ENCODE assay signal across 20 cellular contexts in genomic region chr6:160248538-160248937, GRCh38. TPM values are rescaled to one million over a fixed set of nuclear protein-coding genes. Genes with fewer than 3 reads are reported as not detected.
DNase-seq lines count a peak whose midpoint lies in the region; TF ChIP-seq lines count a peak whose summit lies in the region.
"Had no signal": no experiment of that assay in that cellular context is flagged by ENCODE, and none has a peak within 500 bp of the region (broad histone marks: within the 10 kb centered on the region; RNA-seq: fewer than 3 reads in every experiment).

No MANE protein-coding gene starts in this region.

- H3K4me3 ChIP-seq in cardiac fibroblast (replicated peaks in 1 of 2; ENCODE audit: low read depth in 2 of 2, low read length in 2 of 2) (no peak overlapping the region), mesodermal cell (ENCODE audit: extremely low read depth, insufficient read depth, low read length, poor library complexity, severe bottlenecking) (no peak overlapping the region), spleen (no peak overlapping the region)
- H3K4me3 ChIP-seq: HAP-1, SK-N-MC had no signal

- intact Hi-C loops in spleen (cut with DNase I; ENCODE audit: low total_unique reads), result no loop called here

- TF ChIP-seq CTCF in cardiac fibroblast (IDR thresholded peaks at IDR 0.05; ENCODE audit: low read depth, low read length) (no peak), spleen (IDR thresholded peaks at IDR 0.05 in 8 of 11, conservative IDR thresholded peaks at IDR 0.05 in 3 of 11) (no peak)

- H3K4me1 ChIP-seq in mesodermal cell (ENCODE audit: control insufficient read depth, insufficient read depth, low read length, poor library complexity, severe bottlenecking) (peaks cover 14% of the 10 kb centered on the region), spleen (no peaks in the 10 kb centered on the region)
- H3K4me1 ChIP-seq: HAP-1 had no signal

- H3K27me3 ChIP-seq in spleen (replicated peaks in 1 of 7), result peaks cover 0 to 10% (median 0%) of the 10 kb centered on the region in 7 donors

- no CpG with 5 or more reads among the region's 1 CpG for WGBS in mesodermal cell (ENCODE audit: insufficient coverage in 2 of 2), 2 experiments
- 46 to 85% (median 69%) methylated on average over 1 of the region's 1 CpG for WGBS in spleen, 5 donors

- H3K36me3 ChIP-seq in mesodermal cell (ENCODE audit: control insufficient read depth, insufficient read depth, low read length), result no peaks in the 10 kb centered on the region
- H3K36me3 ChIP-seq in spleen, result no peaks in the 10 kb centered on the region
- H3K36me3 ChIP-seq: HAP-1 had no signal

- no peaks in the 10 kb centered on the region for H3K9me3 ChIP-seq in mesodermal cell (ENCODE audit: control insufficient read depth, low read length)
- no peaks in the 10 kb centered on the region for H3K9me3 ChIP-seq in spleen
- H3K9me3 ChIP-seq: HAP-1 had no signal

- H3K27ac ChIP-seq in mesodermal cell (ENCODE audit: low read depth, low read length, severe bottlenecking) (peak overlapping the region; percentile 33), spleen (no peak overlapping the region)
- H3K27ac ChIP-seq: SK-N-MC had no signal

- TF ChIP-seq POLR2A in spleen (IDR thresholded peaks at IDR 0.05), result no peak

- DNase-seq in Daoy (ENCODE audit: low read depth), result peak; percentile 51
- DNase-seq in LHCN-M2 (ENCODE audit: low read depth), result peak; percentile 12
- DNase-seq in cardiac fibroblast (ENCODE audit: low read depth in 2 of 2), result peak; percentile 26 to 53
- DNase-seq in iPS-NIHi7 (ENCODE audit: extremely low spot score), result no peak
- DNase-seq in spleen, result no peak
- DNase-seq in central memory CD4-positive, alpha-beta T cell, result no peak
- DNase-seq in activated CD8-positive, alpha-beta memory T cell treated with anti-CD3 and anti-CD28 coated beads for 24 hours, result no peak
- DNase-seq: activated CD4-positive, alpha-beta T cell treated with anti-CD3 and anti-CD28 coated beads, Interleukin-2, amount 50 U/mL, for 48 hours; AML-193; KG1; NCI-H1105 treated with DMSO at 0.1 percent for 48 hours; NCI-H2227 treated with DMSO at 0.1 percent for 48 hours; stimulated activated CD4-positive, alpha-beta T cell treated with anti-CD3 and anti-CD28 coated beads, Interleukin-4, amount 100 ng/mL, for 4 hours had no signal

RNA-seq across cellular contexts. Expression of gene SLC22A2, which starts 10.1 kb away (rescaled TPM):
- 0.60 and 1.1 TPM in 2 replicates for total RNA-seq in Daoy (2014; rRNA removed; shearing (Covaris generic))
- total RNA-seq in LHCN-M2 (2014; rRNA removed) (not detected in 2 replicates), spleen (not detected)
- not detected for polyA plus RNA-seq in LHCN-M2 (2012)
- polyA plus RNA-seq in mesodermal cell (2013, experiment 1 of 2), result 0.52 TPM
- polyA plus RNA-seq in mesodermal cell (2013, experiment 2 of 2), result 0.86 TPM
- polyA plus RNA-seq in spleen, result not detected
- total RNA-seq: dermis microvascular lymphatic vessel endothelial cell, lung microvascular endothelial cell, sciatic nerve, ureter had no signal

Comparison
In these comparisons a context has a peak if more than half of its experiments do, and no peak if none do; other contexts are left out.
1. DNase-seq: peak in Daoy (single experiment), LHCN-M2 (single experiment) and cardiac fibroblast (2 of 2); none in iPS-NIHi7 (single experiment), spleen (single experiment), central memory CD4-positive, alpha-beta T cell (single experiment) and activated CD8-positive, alpha-beta memory T cell treated with anti-CD3 and anti-CD28 coated beads for 24 hours (single experiment).